Comparison of ENCODE assay signal across 8 cellular contexts in the genomic region with DNA sequence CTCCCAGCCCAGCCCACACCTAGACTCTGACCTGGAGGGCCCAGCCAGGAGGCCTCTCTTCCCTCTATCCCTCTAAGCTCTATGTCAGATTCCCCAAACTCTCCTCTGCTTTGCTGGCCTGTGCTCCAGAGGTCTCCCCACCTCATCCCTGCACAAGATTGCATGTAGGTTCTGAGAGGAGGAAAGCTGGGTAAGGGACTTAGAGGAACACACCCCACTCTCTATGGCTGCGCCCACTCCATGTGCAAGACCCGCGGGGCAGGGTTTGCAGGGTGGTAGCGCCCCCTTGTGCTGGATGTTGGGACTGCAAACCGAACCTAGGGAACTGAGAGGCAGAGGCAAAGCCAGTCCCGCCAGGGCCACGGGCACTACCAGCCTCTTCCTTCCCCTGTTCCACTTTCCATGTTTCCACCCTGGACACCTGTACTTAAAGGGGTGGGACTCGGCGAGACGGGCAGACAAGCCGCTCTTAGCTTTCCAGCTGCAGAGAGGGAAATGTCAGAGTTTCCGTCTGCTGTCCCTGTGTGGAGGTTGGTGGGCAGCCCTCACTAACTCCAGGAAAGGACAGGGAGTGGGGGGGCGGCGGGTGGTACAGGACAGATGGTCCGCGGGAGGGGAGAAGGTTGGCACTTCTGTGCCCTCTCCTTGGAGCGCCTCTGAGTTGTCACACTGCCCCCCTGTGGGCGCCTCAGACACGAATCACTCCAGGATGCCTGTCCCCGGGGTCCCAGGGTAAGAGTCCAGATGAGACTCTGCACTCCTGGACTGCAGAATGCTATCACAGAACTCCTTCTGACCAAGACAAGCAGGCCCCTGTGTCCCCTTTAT. TPM values are rescaled to one million over a fixed set of nuclear protein-coding genes. Genes with fewer than 3 reads are reported as not detected.
A peak's percentile ranks its signal among the peaks of the same experiment; 100 is the strongest.
DNase-seq lines count a peak whose midpoint lies in the region; ATAC-seq and TF ChIP-seq lines count a peak whose summit lies in the region.

No MANE protein-coding gene starts in this region.

- no peaks in the 10 kb centered on the region for H3K36me3 ChIP-seq in DOHH2 (ENCODE audit: control insufficient read depth, low read length)
- no peaks in the 10 kb centered on the region for H3K36me3 ChIP-seq in H7 (replicated peaks; ENCODE audit: control insufficient read depth, insufficient read depth, low read length)
- no peaks in the 10 kb centered on the region for H3K36me3 ChIP-seq in adrenal gland (replicated peaks in 1 of 2)

- H3K4me1 Mint-ChIP-seq in progenitor cell of endocrine pancreas (ENCODE audit: low read depth) = peaks cover 3% of the 10 kb centered on the region
- peaks cover 20% of the 10 kb centered on the region for H3K4me1 Mint-ChIP-seq in type B pancreatic cell (ENCODE audit: unreplicated experiment)

- peak overlapping the region; percentile 73 for H3K4me2 ChIP-seq in DOHH2 (ENCODE audit: low read length)

- no peak for TF ChIP-seq POLR2A in adrenal gland (IDR thresholded peaks at IDR 0.05)

- peak; percentile 50 to 56 for ATAC-seq in left cardiac atrium

- peak overlapping the region; percentile 88 for H3K27ac Mint-ChIP-seq in progenitor cell of endocrine pancreas
- peak overlapping the region; percentile 83 for H3K27ac Mint-ChIP-seq in type B pancreatic cell

- H3K4me1 ChIP-seq in DOHH2 (ENCODE audit: control insufficient read depth, low read length) (peaks cover 13% of the 10 kb centered on the region), adrenal gland (replicated peaks in 1 of 2) (peaks cover 5 to 38% of the 10 kb centered on the region in 2 donors)

- H3K27me3 ChIP-seq in DOHH2 (ENCODE audit: control insufficient read depth, low read length) (no peaks in the 10 kb centered on the region), H7 (ENCODE audit: control insufficient read depth, insufficient read depth, low read length) (no peaks in the 10 kb centered on the region), adrenal gland (no peaks in the 10 kb centered on the region)

- no peaks in the 10 kb centered on the region for H3K27me3 Mint-ChIP-seq in progenitor cell of endocrine pancreas
- H3K27me3 Mint-ChIP-seq in type B pancreatic cell = no peaks in the 10 kb centered on the region

- TF ChIP-seq CTCF in DOHH2 (IDR thresholded peaks at IDR 0.05; ENCODE audit: low read depth, low read length, poor library complexity, severe bottlenecking) (peak; percentile 96), adrenal gland (IDR thresholded peaks at IDR 0.05) (peak; percentile 89 to 99 (median 94)), progenitor cell of endocrine pancreas (IDR thresholded peaks at IDR 0.05; ENCODE audit: unreplicated experiment) (peak; percentile 87), type B pancreatic cell (conservative IDR thresholded peaks at IDR 0.05) (peak; percentile 95)

- no peaks in the 10 kb centered on the region for H3K36me3 Mint-ChIP-seq in progenitor cell of endocrine pancreas (ENCODE audit: insufficient read depth)
- no peaks in the 10 kb centered on the region for H3K36me3 Mint-ChIP-seq in type B pancreatic cell

- peaks cover 8% of the 10 kb centered on the region for H3F3A ChIP-seq in DOHH2 (ENCODE audit: control insufficient read depth, insufficient read depth)

- H3K4me3 Mint-ChIP-seq in progenitor cell of endocrine pancreas (ENCODE audit: low read depth) = peak overlapping the region; percentile 67
- H3K4me3 Mint-ChIP-seq in type B pancreatic cell = peak overlapping the region; percentile 80

- H3K9me2 ChIP-seq in DOHH2 (replicated peaks; ENCODE audit: control insufficient read depth, low read length) = no peaks in the 10 kb centered on the region

- no peaks in the 10 kb centered on the region for H3K79me2 ChIP-seq in DOHH2 (ENCODE audit: control insufficient read depth, low read length)

- peak overlapping the region; percentile 72 for H3K4me3 ChIP-seq in DOHH2 (ENCODE audit: low read length)
- H3K4me3 ChIP-seq in H7 (ENCODE audit: insufficient read depth, low read depth, low read length) = peak overlapping the region; percentile 44
- H3K4me3 ChIP-seq in adrenal gland = peak overlapping the region in 2 of 4 donors; percentile 35 to 47

- DNase-seq in H7 (peak; percentile 91), NCI-H1092 treated with DMSO at 0.1 percent for 48 hours (lab: John Stamatoyannopoulos, UW) (peak; percentile 73), T-helper 1 cell (peak; percentile 62 to 88 (median 79)), adrenal gland (peak; percentile 81 to 95 (median 89)), left cardiac atrium (peak; percentile 89), progenitor cell of endocrine pancreas (ENCODE audit: low spot score, unreplicated experiment) (peak; percentile 93), type B pancreatic cell (ENCODE audit: extremely low spot score, unreplicated experiment) (peak; percentile 96)

- intact Hi-C loops in adrenal gland (cut with DNase I) (loop anchor here (2.0 to 10.0 kb wide), 3 partner anchors 26 to 301 kb away; no protein-coding TSS in a partner anchor), left cardiac atrium (cut with DNase I) (loop anchor here (1.0 to 10.0 kb wide), 5 partner anchors 31 to 466 kb away; no protein-coding TSS in a partner anchor)

- no peaks in the 10 kb centered on the region for H3K9me3 ChIP-seq in DOHH2 (ENCODE audit: control insufficient read depth, insufficient read depth, low read length)
- H3K9me3 ChIP-seq in adrenal gland (replicated peaks in 1 of 3) = no peaks in the 10 kb centered on the region

- 0 to 2% (median 1%) methylated on average over 11 to 20 of the region's 20 CpGs for WGBS in adrenal gland, 4 donors

- H4K20me1 ChIP-seq in DOHH2 (ENCODE audit: control insufficient read depth, insufficient read depth, low read depth, low read length) = no peaks in the 10 kb centered on the region

- H3K9me3 Mint-ChIP-seq in progenitor cell of endocrine pancreas (ENCODE audit: low read depth) = no peaks in the 10 kb centered on the region
- H3K9me3 Mint-ChIP-seq in type B pancreatic cell = no peaks in the 10 kb centered on the region

- no peak overlapping the region for H3K27ac ChIP-seq in DOHH2 (ENCODE audit: low read depth, low read length)
- H3K27ac ChIP-seq in adrenal gland = peak overlapping the region in 1 of 5 donors; percentile 10

RNA-seq across cellular contexts. Expression of a gene that starts 16.8 kb away (rescaled TPM):
- total RNA-seq in H7 (2014; rRNA removed; shearing (Covaris generic)) = 54.6 and 79.8 TPM in 2 replicates
- total RNA-seq in adrenal gland = 100 to 1,000 TPM in 4 of 8 donors, 10 to 100 TPM in 4; 55.7 to 161 (median 97.8) TPM
- 10 to 100 TPM; 15.5 to 65.2 (median 17.0) TPM for polyA plus RNA-seq in adrenal gland
- 10 to 100 TPM; 51.2 to 52.2 TPM for total RNA-seq in left cardiac atrium
- 198 and 209 TPM in 2 replicates for total RNA-seq in progenitor cell of endocrine pancreas
- 115 and 137 TPM in 2 replicates for total RNA-seq in type B pancreatic cell (ENCODE audit: low replicate concordance)

RNA-seq across cellular contexts. Expression of a gene that starts 18.4 kb away (rescaled TPM):
- 9.5 and 19.3 TPM in 2 replicates for total RNA-seq in H7 (2014; rRNA removed; shearing (Covaris generic))
- total RNA-seq in adrenal gland (100 to 1,000 TPM in 4 of 8 donors, 10 to 100 TPM in 4; 74.5 to 207 (median 104) TPM), left cardiac atrium (10 to 100 TPM; 63.5 to 73.1 TPM), progenitor cell of endocrine pancreas (39.8 and 43.1 TPM in 2 replicates), type B pancreatic cell (ENCODE audit: low replicate concordance) (52.3 and 91.8 TPM in 2 replicates)
- 10 to 100 TPM; 13.1 to 26.8 (median 14.8) TPM for polyA plus RNA-seq in adrenal gland

RNA-seq across cellular contexts. Expression of a gene that starts 23.5 kb away (rescaled TPM):
- total RNA-seq in H7 (2014; rRNA removed; shearing (Covaris generic)) = 80.8 and 86.6 TPM in 2 replicates
- 100 to 1,000 TPM in 4 of 8 donors, 10 to 100 TPM in 4; 58.3 to 390 (median 102) TPM for total RNA-seq in adrenal gland
- 100 to 1,000 TPM in 2 of 3 donors, 10 to 100 TPM in 1; 66.0 to 337 (median 256) TPM for polyA plus RNA-seq in adrenal gland
- total RNA-seq in left cardiac atrium = 10 to 100 TPM; 79.4 to 95.7 TPM
- total RNA-seq in progenitor cell of endocrine pancreas = 113 and 121 TPM in 2 replicates
- total RNA-seq in type B pancreatic cell (ENCODE audit: low replicate concordance) = 88.5 and 96.6 TPM in 2 replicates

RNA-seq across cellular contexts. Expression of a gene that starts 29.9 kb away (rescaled TPM):
- total RNA-seq in H7 (2014; rRNA removed; shearing (Covaris generic)) = 0.33 and 0.73 TPM in 2 replicates
- total RNA-seq in adrenal gland = under 1 TPM in 4 of 8 donors, not detected in 4; 0.15 to 0.28 (median 0.23) TPM
- 1 to 10 TPM in 1 of 3 donors, under 1 TPM in 2; 0.09 to 1.2 (median 0.64) TPM for polyA plus RNA-seq in adrenal gland
- total RNA-seq in left cardiac atrium = under 1 TPM in 1 of 2 donors, not detected in 1; 0.12 TPM
- total RNA-seq in progenitor cell of endocrine pancreas = 10.0 and 11.3 TPM in 2 replicates
- total RNA-seq in type B pancreatic cell (ENCODE audit: low replicate concordance) = 1.4 and 2.0 TPM in 2 replicates

RNA-seq across cellular contexts. Expression of a gene that starts 37.9 kb away (rescaled TPM):
- total RNA-seq in H7 (2014; rRNA removed; shearing (Covaris generic)) = 5.7 and 8.3 TPM in 2 replicates
- total RNA-seq in adrenal gland (10 to 100 TPM in 7 of 8 donors, 1 to 10 TPM in 1; 7.3 to 30.5 (median 20.7) TPM), left cardiac atrium (10 to 100 TPM in 1 of 2 donors, 1 to 10 TPM in 1; 8.2 to 12.0 TPM), progenitor cell of endocrine pancreas (6.7 and 7.7 TPM in 2 replicates), type B pancreatic cell (ENCODE audit: low replicate concordance) (9.7 and 31.6 TPM in 2 replicates)
- 10 to 100 TPM in 1 of 3 donors, 1 to 10 TPM in 2; 4.0 to 10.1 (median 6.5) TPM for polyA plus RNA-seq in adrenal gland
